In genomic region chr13:95403349-95404140, GRCh38 we compare ENCODE assay signal across 8 cellular contexts.
DNase-seq lines count a peak whose midpoint lies in the region; ATAC-seq and TF ChIP-seq lines count a peak whose summit lies in the region.

No MANE protein-coding gene starts in this region.

- H3K4me1 Mint-ChIP-seq in activated CD4-positive, alpha-beta memory T cell treated with anti-CD3 and anti-CD28 coated beads for 36 hours (ENCODE audit: low read depth), result peaks cover 5% of the 10 kb centered on the region

- peaks cover 0 to 6% (median 0%) of the 10 kb centered on the region in 7 donors for H3K27me3 ChIP-seq in heart right ventricle
- H3K27me3 ChIP-seq in gastrocnemius medialis, result no peaks in the 10 kb centered on the region

- no peak for TF ChIP-seq POLR2A in gastrocnemius medialis (IDR thresholded peaks at IDR 0.05)

- no peak overlapping the region for H3K27ac Mint-ChIP-seq in activated CD4-positive, alpha-beta memory T cell treated with anti-CD3 and anti-CD28 coated beads for 36 hours

- CTCF ChIA-PET in activated CD4-positive, alpha-beta memory T cell treated with anti-CD3 and anti-CD28 coated beads for 36 hours (lab: Charles Lee), result interaction anchor here (0.8 to 10.4 kb wide), 46 partner anchors 9 to 968 kb away, joined by 3 to 233 read pairs (median 6); partner anchors contain the start of gene ABCC4

- intact Hi-C loops in activated CD4-positive, alpha-beta memory T cell treated with anti-CD3 and anti-CD28 coated beads for 36 hours (cut with micrococcal nuclease), result loop anchor here (1.0 to 10.0 kb wide), 7 partner anchors 23 to 969 kb away; no protein-coding TSS in a partner anchor
- intact Hi-C loops in heart right ventricle (cut with DNase I), result loop anchor here (1.0 to 10.0 kb wide), 8 partner anchors 75 to 729 kb away; no protein-coding TSS in a partner anchor
- intact Hi-C loops in gastrocnemius medialis (cut with DNase I; ENCODE audit: low total_unique reads), result loop anchor here (1.0 to 10.0 kb wide), 3 partner anchors 107 to 729 kb away; no protein-coding TSS in a partner anchor

- H3K9me3 ChIP-seq in heart right ventricle (no peaks in the 10 kb centered on the region), gastrocnemius medialis (no peaks in the 10 kb centered on the region)

- ATAC-seq in HG02759 (IDR thresholded peaks at IDR 0.05; ENCODE audit: unreplicated experiment), result peak; percentile 26
- ATAC-seq in heart right ventricle, result peak in 7 of 8 donors; percentile 9 to 38 (median 30)
- no peak for ATAC-seq in gastrocnemius medialis
- no peak for ATAC-seq in HG03108 (IDR thresholded peaks at IDR 0.05; ENCODE audit: unreplicated experiment)

- H3K4me3 Mint-ChIP-seq in activated CD4-positive, alpha-beta memory T cell treated with anti-CD3 and anti-CD28 coated beads for 36 hours, result peak overlapping the region; percentile 79

- H3K9me3 Mint-ChIP-seq in activated CD4-positive, alpha-beta memory T cell treated with anti-CD3 and anti-CD28 coated beads for 36 hours, result no peaks in the 10 kb centered on the region

- TF ChIP-seq CTCF in heart right ventricle (IDR thresholded peaks at IDR 0.05), result no peak
- TF ChIP-seq CTCF in gastrocnemius medialis (IDR thresholded peaks at IDR 0.05 in 4 of 5, conservative IDR thresholded peaks at IDR 0.05 in 1 of 5), result no peak

- H3K4me1 ChIP-seq in heart right ventricle (peaks cover 0 to 9% (median 7%) of the 10 kb centered on the region in 9 donors), gastrocnemius medialis (peaks cover 0 to 5% of the 10 kb centered on the region in 2 donors)

- H3K36me3 ChIP-seq in heart right ventricle (no peaks in the 10 kb centered on the region), gastrocnemius medialis (no peaks in the 10 kb centered on the region)

- 30% methylated on average over 17 of the region's 17 CpGs for WGBS in heart right ventricle, 2 donors

- H3K4me3 ChIP-seq in GM08714 (ENCODE audit: low read length), result peak overlapping the region; percentile 57; the same call in 1 of the 2 replicates
- peak overlapping the region in 9 of 10 donors; percentile 17 to 55 (median 45) for H3K4me3 ChIP-seq in heart right ventricle
- H3K4me3 ChIP-seq in gastrocnemius medialis, result peak overlapping the region; percentile 22 to 60 (median 48)

- H3K27me3 Mint-ChIP-seq in activated CD4-positive, alpha-beta memory T cell treated with anti-CD3 and anti-CD28 coated beads for 36 hours, result peaks cover 6% of the 10 kb centered on the region

- no peaks in the 10 kb centered on the region for H3K36me3 Mint-ChIP-seq in activated CD4-positive, alpha-beta memory T cell treated with anti-CD3 and anti-CD28 coated beads for 36 hours

- H3K27ac ChIP-seq in heart right ventricle (no peak overlapping the region), gastrocnemius medialis (no peak overlapping the region)

- peak; percentile 14 for DNase-seq in activated CD4-positive, alpha-beta memory T cell treated with anti-CD3 and anti-CD28 coated beads for 36 hours
- peak in 1 of 2 donors; percentile 9 for DNase-seq in heart right ventricle
- DNase-seq in gastrocnemius medialis, result no peak
- DNase-seq in AML-193 (lab: John Stamatoyannopoulos, UW), result no peak
- DNase-seq in KG1 (lab: John Stamatoyannopoulos, UW), result no peak

- POLR2A ChIA-PET in activated CD4-positive, alpha-beta memory T cell treated with anti-CD3 and anti-CD28 coated beads for 36 hours (lab: Charles Lee), result no interaction called here

- in situ Hi-C loops in gastrocnemius medialis (cut with MboI; ENCODE audit: low sequenced_read_pairs in 4 of 4), result loop anchor here in 3 of 4 donors (5.0 to 25.0 kb wide), 3 partner anchors 206 to 741 kb away; no protein-coding TSS in a partner anchor

Comparison
In these comparisons a context has a peak if more than half of its experiments do, and no peak if none do; other contexts are left out.
1. ATAC-seq: peak in HG02759 (single experiment) and heart right ventricle (7 of 8); none in gastrocnemius medialis (0 of 2) and HG03108 (single experiment).
2. Peak in every context shown above with its lines, with median percentiles within 50 percentile points of each other: H3K4me3 ChIP-seq.